Comparison of ENCODE assay signal across 8 cellular contexts in the genomic region with DNA sequence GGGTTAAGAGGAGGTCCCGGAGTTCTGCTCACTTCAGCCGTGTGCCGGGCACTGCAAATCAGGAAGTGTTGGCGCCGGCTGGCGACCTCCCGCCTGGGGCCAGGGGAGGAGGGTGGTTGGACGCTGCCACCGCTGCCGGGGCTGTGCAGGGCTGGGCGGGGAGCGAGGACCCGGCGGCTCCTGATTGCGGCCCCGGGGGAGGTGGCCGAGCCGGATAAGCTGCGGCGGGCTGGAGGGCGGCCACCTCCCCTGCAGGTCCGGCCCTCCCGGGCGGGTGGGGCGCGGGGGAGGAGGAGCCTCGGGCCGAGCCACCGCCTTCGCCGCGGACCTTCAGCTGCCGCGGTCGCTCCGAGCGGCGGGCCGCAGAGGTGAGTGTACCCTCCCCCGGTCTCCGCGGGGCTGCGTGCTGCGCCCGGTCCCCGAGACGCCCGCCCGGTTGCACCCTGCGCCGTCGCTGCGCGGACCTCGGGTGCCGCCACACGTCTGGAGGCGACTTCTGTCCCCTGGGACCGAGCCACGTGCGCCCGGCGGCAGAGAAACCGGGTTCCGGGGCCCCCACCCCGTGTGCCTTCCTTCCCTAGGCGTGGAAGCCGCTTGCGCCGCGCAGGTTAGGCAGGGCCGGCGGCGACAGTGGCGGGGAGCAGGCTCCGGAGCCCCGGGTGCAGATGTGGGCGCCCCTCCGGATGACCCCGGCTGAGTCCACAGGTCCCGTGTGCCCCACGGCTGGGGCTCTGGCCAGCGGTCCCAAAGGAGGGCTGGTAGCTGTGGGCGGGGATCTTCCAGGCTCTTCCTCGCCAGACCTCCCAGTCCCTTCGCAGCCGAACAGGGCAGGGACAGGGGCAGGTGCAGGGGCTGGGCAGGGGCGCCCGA. TPM values are rescaled to one million over a fixed set of nuclear protein-coding genes. Genes with fewer than 3 reads are reported as not detected.
DNase-seq lines count a peak whose midpoint lies in the region; ATAC-seq and TF ChIP-seq lines count a peak whose summit lies in the region.

A gene with protein sequence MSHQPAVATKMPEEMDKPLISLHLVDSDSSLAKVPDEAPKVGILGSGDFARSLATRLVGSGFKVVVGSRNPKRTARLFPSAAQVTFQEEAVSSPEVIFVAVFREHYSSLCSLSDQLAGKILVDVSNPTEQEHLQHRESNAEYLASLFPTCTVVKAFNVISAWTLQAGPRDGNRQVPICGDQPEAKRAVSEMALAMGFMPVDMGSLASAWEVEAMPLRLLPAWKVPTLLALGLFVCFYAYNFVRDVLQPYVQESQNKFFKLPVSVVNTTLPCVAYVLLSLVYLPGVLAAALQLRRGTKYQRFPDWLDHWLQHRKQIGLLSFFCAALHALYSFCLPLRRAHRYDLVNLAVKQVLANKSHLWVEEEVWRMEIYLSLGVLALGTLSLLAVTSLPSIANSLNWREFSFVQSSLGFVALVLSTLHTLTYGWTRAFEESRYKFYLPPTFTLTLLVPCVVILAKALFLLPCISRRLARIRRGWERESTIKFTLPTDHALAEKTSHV (plus strand): TSS at position 314 of the 870 bp plus-strand sequence. CDS start 7,179 bp downstream, outside the sequence.

- peak in 2 of 4 donors; percentile 29 to 72 for TF ChIP-seq POLR2A in upper lobe of left lung (IDR thresholded peaks at IDR 0.05)

- DNase-seq in activated CD8-positive, alpha-beta memory T cell treated with anti-CD3 and anti-CD28 coated beads, Interleukin-2, amount 10 ng/mL, durations not matched to agents 7 days and 5 days: no peak
- DNase-seq in activated CD8-positive, alpha-beta memory T cell treated with anti-CD3 and anti-CD28 coated beads, Interleukin-2, amount 50 U/mL, for 4 hours: no peak
- peak; percentile 70 for DNase-seq in SK-N-DZ (ENCODE audit: low spot score)
- DNase-seq in epithelial cell of esophagus (ENCODE audit: low read depth): peak; percentile 57
- peak in 1 of 2 experiments; percentile 51 for DNase-seq in mesothelial cell of epicardium (ENCODE audit: low spot score in 2 of 2, unreplicated experiment in 2 of 2)
- peak; percentile 90 to 94 for DNase-seq in upper lobe of left lung

- H3K9me3 ChIP-seq in HUES64 (ENCODE audit: insufficient read depth, low read depth, low read length): no peaks in the 10 kb centered on the region
- H3K9me3 ChIP-seq in upper lobe of left lung: no peaks in the 10 kb centered on the region

- no peaks in the 10 kb centered on the region for H3K9me3 Mint-ChIP-seq in activated CD8-positive, alpha-beta memory T cell treated with anti-CD3 and anti-CD28 coated beads, Interleukin-2, amount 10 ng/mL, durations not matched to agents 7 days and 5 days (ENCODE audit: low read depth)
- H3K9me3 Mint-ChIP-seq in mesothelial cell of epicardium: no peaks in the 10 kb centered on the region

- H3K4me3 Mint-ChIP-seq in activated CD8-positive, alpha-beta memory T cell treated with anti-CD3 and anti-CD28 coated beads, Interleukin-2, amount 10 ng/mL, durations not matched to agents 7 days and 5 days: no peak within 1 kb of the TSS
- peak within 1 kb of the TSS; percentile 51 for H3K4me3 Mint-ChIP-seq in mesothelial cell of epicardium

- no peak within 1 kb of the TSS for H3K27ac Mint-ChIP-seq in activated CD8-positive, alpha-beta memory T cell treated with anti-CD3 and anti-CD28 coated beads, Interleukin-2, amount 10 ng/mL, durations not matched to agents 7 days and 5 days
- no peak within 1 kb of the TSS for H3K27ac Mint-ChIP-seq in mesothelial cell of epicardium

- TF ChIP-seq CTCF in epithelial cell of esophagus (IDR thresholded peaks at IDR 0.05; ENCODE audit: insufficient read depth, low read depth, low read length, missing control alignments): no peak
- TF ChIP-seq CTCF in mesothelial cell of epicardium (IDR thresholded peaks at IDR 0.05; ENCODE audit: unreplicated experiment): no peak
- no peak for TF ChIP-seq CTCF in upper lobe of left lung (IDR thresholded peaks at IDR 0.05)

- H3K36me3 ChIP-seq in HUES64 (ENCODE audit: insufficient read depth, low read length) (no peaks in the 10 kb centered on the region), upper lobe of left lung (no peaks in the 10 kb centered on the region)

- H3K4me1 ChIP-seq in HUES64 (ENCODE audit: insufficient read depth, low read length) (peaks cover 34% of the 10 kb centered on the region), upper lobe of left lung (peaks cover 26 to 35% (median 30%) of the 10 kb centered on the region in 4 donors)

- peak; percentile 66 for ATAC-seq in activated CD8-positive, alpha-beta memory T cell treated with anti-CD3 and anti-CD28 coated beads, Interleukin-2, amount 10 ng/mL, durations not matched to agents 7 days and 5 days
- ATAC-seq in GM21786 (IDR thresholded peaks at IDR 0.05; ENCODE audit: unreplicated experiment) (peak; percentile 72), upper lobe of left lung (ENCODE audit: low FRiP score in 2 of 2) (peak; percentile 84)

- WGBS in HUES64: under 1% methylated on average over 89 of the region's 89 CpGs
- 3% methylated on average over 9 to 27 of the region's 89 CpGs for WGBS in upper lobe of left lung, 2 donors

- H3K27me3 ChIP-seq in HUES64 (ENCODE audit: insufficient read depth, low read length): peaks cover 28% of the 10 kb centered on the region
- H3K27me3 ChIP-seq in upper lobe of left lung: no peaks in the 10 kb centered on the region

- no peaks in the 10 kb centered on the region for H3K4me1 Mint-ChIP-seq in activated CD8-positive, alpha-beta memory T cell treated with anti-CD3 and anti-CD28 coated beads, Interleukin-2, amount 10 ng/mL, durations not matched to agents 7 days and 5 days
- H3K4me1 Mint-ChIP-seq in mesothelial cell of epicardium: peaks cover 6% of the 10 kb centered on the region

- no peak within 1 kb of the TSS for H3K27ac ChIP-seq in HUES64 (ENCODE audit: low read depth, low read length)
- H3K27ac ChIP-seq in upper lobe of left lung: peak within 1 kb of the TSS; percentile 11 to 79 (median 50)

- no peak for TF ChIP-seq EP300 in upper lobe of left lung (IDR thresholded peaks at IDR 0.05)

- H3K4me3 ChIP-seq in HUES64 (ENCODE audit: low read length): peak within 1 kb of the TSS; percentile 77
- H3K4me3 ChIP-seq in epithelial cell of esophagus (ENCODE audit: low read length): peak within 1 kb of the TSS; percentile 58
- H3K4me3 ChIP-seq in upper lobe of left lung: peak within 1 kb of the TSS; percentile 48 to 78 (median 69)

- no peaks in the 10 kb centered on the region for H3K36me3 Mint-ChIP-seq in activated CD8-positive, alpha-beta memory T cell treated with anti-CD3 and anti-CD28 coated beads, Interleukin-2, amount 10 ng/mL, durations not matched to agents 7 days and 5 days
- H3K36me3 Mint-ChIP-seq in mesothelial cell of epicardium: no peaks in the 10 kb centered on the region

- CTCF ChIA-PET in activated CD8-positive, alpha-beta memory T cell treated with anti-CD3 and anti-CD28 coated beads, Interleukin-2, amount 10 ng/mL, durations not matched to agents 7 days and 5 days (lab: Charles Lee): no interaction called here

- H3K9ac ChIP-seq in HUES64 (ENCODE audit: low read depth, low read length): peak within 1 kb of the TSS; percentile 74

- peaks cover 39% of the 10 kb centered on the region for H3K27me3 Mint-ChIP-seq in activated CD8-positive, alpha-beta memory T cell treated with anti-CD3 and anti-CD28 coated beads, Interleukin-2, amount 10 ng/mL, durations not matched to agents 7 days and 5 days
- H3K27me3 Mint-ChIP-seq in mesothelial cell of epicardium (ENCODE audit: low read depth): peaks cover 46% of the 10 kb centered on the region

RNA-seq across cellular contexts. Expression of the gene that starts here (rescaled TPM):
- under 1 TPM; 0.15 to 0.68 TPM for total RNA-seq in activated CD8-positive, alpha-beta memory T cell treated with anti-CD3 and anti-CD28 coated beads, Interleukin-2, amount 10 ng/mL, durations not matched to agents 7 days and 5 days
- polyA plus RNA-seq in HUES64 (2013, experiment 1 of 2): 13.4 TPM
- polyA plus RNA-seq in HUES64 (2013, experiment 2 of 2): 13.3 TPM
- 2.7 and 3.6 TPM in 2 replicates for polyA plus RNA-seq in SK-N-DZ (2014; cell fraction: cytosol; rRNA removed)
- 2.8 and 8.0 TPM in 2 replicates for polyA plus RNA-seq in SK-N-DZ (2014; cell fraction: nucleus; rRNA removed)
- 0.89 to 0.94 TPM (median 0.93 TPM) in 3 replicates for total RNA-seq in mesothelial cell of epicardium
- total RNA-seq in upper lobe of left lung: 10 to 100 TPM; 18.1 to 26.6 (median 22.4) TPM

Comparison
In these comparisons a context has a peak if more than half of its experiments do, and no peak if none do; other contexts are left out.
1. Peak in ATAC-seq in activated CD8-positive, alpha-beta memory T cell treated with anti-CD3 and anti-CD28 coated beads, Interleukin-2, amount 10 ng/mL, durations not matched to agents 7 days and 5 days; RNA of the gene not detected or under 1 TPM.
2. DNase-seq: peak in SK-N-DZ (single experiment), epithelial cell of esophagus (single experiment) and upper lobe of left lung (2 of 2); none in activated CD8-positive, alpha-beta memory T cell treated with anti-CD3 and anti-CD28 coated beads, Interleukin-2, amount 10 ng/mL, durations not matched to agents 7 days and 5 days (single experiment) and activated CD8-positive, alpha-beta memory T cell treated with anti-CD3 and anti-CD28 coated beads, Interleukin-2, amount 50 U/mL, for 4 hours (single experiment).
3. Peak in every context shown above with its lines, with median percentiles within 50 percentile points of each other: ATAC-seq and H3K4me3 ChIP-seq.